ENCODE assay signal across 19 cellular contexts in the genomic region with DNA sequence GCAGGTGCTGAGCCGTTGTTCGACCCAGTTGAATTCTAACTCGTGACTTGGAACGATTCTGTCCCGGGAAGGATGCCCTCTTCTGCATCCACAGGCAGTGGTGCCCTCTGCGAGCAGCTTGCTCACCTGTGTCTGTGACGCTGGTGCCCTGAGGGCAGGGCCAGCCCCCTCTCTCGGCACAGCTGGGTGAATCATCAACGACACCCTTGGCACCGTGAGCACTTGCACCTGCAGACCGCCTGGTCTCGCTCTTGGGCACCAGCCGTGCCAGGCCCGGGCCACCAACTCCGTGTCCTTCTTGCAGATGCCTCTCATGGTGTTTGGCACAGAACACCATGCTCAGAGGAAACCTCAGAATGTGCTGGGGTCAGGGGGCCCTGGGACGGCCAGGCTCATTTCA.
A peak's percentile ranks its signal among the peaks of the same experiment; 100 is the strongest.
DNase-seq lines count a peak whose midpoint lies in the region; ATAC-seq and TF ChIP-seq lines count a peak whose summit lies in the region.
"Had no signal": no experiment of that assay in that cellular context is flagged by ENCODE, and none has a peak within 500 bp of the region (broad histone marks: within the 10 kb centered on the region; RNA-seq: fewer than 3 reads in every experiment).

No MANE protein-coding gene starts in this region.

- CTCF ChIA-PET in Calu3 (lab: Charles Lee), result no interaction called here
- CTCF ChIA-PET in MCF 10A (lab: Yijun Ruan, JAX), result no interaction called here
- CTCF ChIA-PET in activated CD8-positive, alpha-beta T cell treated with anti-CD3 and anti-CD28 coated beads, Interleukin-2, amount 10 ng/mL, durations not matched to agents 7 days and 5 days (lab: Charles Lee), result no interaction called here

- H3K4me1 Mint-ChIP-seq in Calu3 (ENCODE audit: low read depth, unreplicated experiment) (no peaks in the 10 kb centered on the region), MCF 10A (ENCODE audit: insufficient read depth, unreplicated experiment) (no peaks in the 10 kb centered on the region)
- no peaks in the 10 kb centered on the region for H3K4me1 Mint-ChIP-seq in activated CD8-positive, alpha-beta T cell treated with anti-CD3 and anti-CD28 coated beads, Interleukin-2, amount 10 ng/mL, durations not matched to agents 7 days and 5 days (ENCODE audit: low read depth)
- H3K4me1 Mint-ChIP-seq: CD4-positive, CD25-positive, alpha-beta regulatory T cell; neural crest cell had no signal

- POLR2A ChIA-PET in MCF 10A (lab: Yijun Ruan, JAX), result no interaction called here
- POLR2A ChIA-PET in activated CD8-positive, alpha-beta T cell treated with anti-CD3 and anti-CD28 coated beads, Interleukin-2, amount 10 ng/mL, durations not matched to agents 7 days and 5 days (lab: Charles Lee), result no interaction called here

- DNase-seq in NCI-H1417 (lab: John Stamatoyannopoulos, UW) (peak in 2 of 3 experiments; percentile 50 to 65), NCI-H1417 treated with DMSO at 0.1 percent for 48 hours (lab: John Stamatoyannopoulos, UW) (no peak), Calu3 (peak; percentile 9), MCF 10A (ENCODE audit: unreplicated experiment) (peak; percentile 34), left lobe of liver (ENCODE audit: low spot score) (peak; percentile 36), amygdala (lab: John Stamatoyannopoulos, UW) (no peak)
- no peak for DNase-seq in activated CD8-positive, alpha-beta T cell treated with anti-CD3 and anti-CD28 coated beads, Interleukin-2, amount 10 ng/mL, durations not matched to agents 7 days and 5 days
- DNase-seq: activated CD4-positive, alpha-beta T cell treated with anti-CD3 and anti-CD28 coated beads, Interleukin-2, amount 50 U/mL, for 1 hour; CD4-positive, CD25-positive, alpha-beta regulatory T cell; effector memory CD8-positive, alpha-beta T cell; esophagus squamous epithelium; gastrocnemius medialis; hippocampal formation; NCI-H1105; NCI-H524 treated with DMSO at 0.1 percent for 48 hours; trophoblast cell had no signal

- H3K36me3 Mint-ChIP-seq in Calu3 (ENCODE audit: insufficient read depth, unreplicated experiment), result no peaks in the 10 kb centered on the region
- peaks cover 6% of the 10 kb centered on the region for H3K36me3 Mint-ChIP-seq in MCF 10A (ENCODE audit: insufficient read depth, unreplicated experiment)
- H3K36me3 Mint-ChIP-seq in activated CD8-positive, alpha-beta T cell treated with anti-CD3 and anti-CD28 coated beads, Interleukin-2, amount 10 ng/mL, durations not matched to agents 7 days and 5 days (ENCODE audit: low read depth), result no peaks in the 10 kb centered on the region
- H3K36me3 Mint-ChIP-seq: brain; CD4-positive, CD25-positive, alpha-beta regulatory T cell had no signal

- H3K4me3 Mint-ChIP-seq in Calu3 (ENCODE audit: low read depth, unreplicated experiment), result no peak overlapping the region
- H3K4me3 Mint-ChIP-seq in MCF 10A (ENCODE audit: unreplicated experiment), result no peak overlapping the region
- H3K4me3 Mint-ChIP-seq in activated CD8-positive, alpha-beta T cell treated with anti-CD3 and anti-CD28 coated beads, Interleukin-2, amount 10 ng/mL, durations not matched to agents 7 days and 5 days, result no peak overlapping the region
- H3K4me3 Mint-ChIP-seq: CD4-positive, CD25-positive, alpha-beta regulatory T cell; effector memory CD8-positive, alpha-beta T cell; neural crest cell had no signal

- H3K9me3 Mint-ChIP-seq in Calu3 (ENCODE audit: low read depth, unreplicated experiment), result no peaks in the 10 kb centered on the region
- no peaks in the 10 kb centered on the region for H3K9me3 Mint-ChIP-seq in MCF 10A (ENCODE audit: unreplicated experiment)
- no peaks in the 10 kb centered on the region for H3K9me3 Mint-ChIP-seq in activated CD8-positive, alpha-beta T cell treated with anti-CD3 and anti-CD28 coated beads, Interleukin-2, amount 10 ng/mL, durations not matched to agents 7 days and 5 days (ENCODE audit: insufficient read depth)
- H3K9me3 Mint-ChIP-seq: effector memory CD8-positive, alpha-beta T cell had no signal

- no TSS peak for BruUV-seq in Calu3 (replicated peaks; lab: Mats Ljungman, UMichigan)
- BruUV-seq in MCF 10A (replicated peaks; lab: Mats Ljungman, UMichigan), result no TSS peak

- H3K27ac Mint-ChIP-seq in Calu3 (ENCODE audit: unreplicated experiment) (no peak overlapping the region), MCF 10A (ENCODE audit: low read depth, unreplicated experiment) (no peak overlapping the region)
- H3K27ac Mint-ChIP-seq in activated CD8-positive, alpha-beta T cell treated with anti-CD3 and anti-CD28 coated beads, Interleukin-2, amount 10 ng/mL, durations not matched to agents 7 days and 5 days, result no peak overlapping the region
- H3K27ac Mint-ChIP-seq: effector memory CD8-positive, alpha-beta T cell had no signal

- no peak for ATAC-seq in left lobe of liver
- ATAC-seq in activated CD8-positive, alpha-beta T cell treated with anti-CD3 and anti-CD28 coated beads, Interleukin-2, amount 10 ng/mL, durations not matched to agents 7 days and 5 days, result no peak
- no peak for ATAC-seq in GM18873 (IDR thresholded peaks at IDR 0.05; ENCODE audit: low FRiP score, unreplicated experiment)
- ATAC-seq: effector memory CD8-positive, alpha-beta T cell had no signal

- intact Hi-C loops in Calu3 (cut with micrococcal nuclease; ENCODE audit: unreplicated experiment), result no loop called here
- intact Hi-C loops in MCF 10A (cut with micrococcal nuclease), result no loop called here

- H3K27me3 Mint-ChIP-seq in Calu3 (ENCODE audit: unreplicated experiment), result peaks cover 13% of the 10 kb centered on the region
- H3K27me3 Mint-ChIP-seq in MCF 10A (ENCODE audit: insufficient read depth, unreplicated experiment), result no peaks in the 10 kb centered on the region
- H3K27me3 Mint-ChIP-seq in activated CD8-positive, alpha-beta T cell treated with anti-CD3 and anti-CD28 coated beads, Interleukin-2, amount 10 ng/mL, durations not matched to agents 7 days and 5 days (ENCODE audit: low read depth), result no peaks in the 10 kb centered on the region
- H3K27me3 Mint-ChIP-seq: brain; CD4-positive, CD25-positive, alpha-beta regulatory T cell; effector memory CD8-positive, alpha-beta T cell had no signal

- TF ChIP-seq CTCF in Calu3 (IDR thresholded peaks at IDR 0.05; ENCODE audit: unreplicated experiment) (no peak), MCF 10A (IDR thresholded peaks at IDR 0.05; ENCODE audit: unreplicated experiment) (no peak)

Comparison
In these comparisons a context has a peak if more than half of its experiments do, and no peak if none do; other contexts are left out.
1. DNase-seq: peak in NCI-H1417 (2 of 3), Calu3 (single experiment), MCF 10A (single experiment) and left lobe of liver (single experiment); none in NCI-H1417 treated with DMSO at 0.1 percent for 48 hours (single experiment), amygdala (0 of 56) and activated CD8-positive, alpha-beta T cell treated with anti-CD3 and anti-CD28 coated beads, Interleukin-2, amount 10 ng/mL, durations not matched to agents 7 days and 5 days (single experiment).